In the genomic region with DNA sequence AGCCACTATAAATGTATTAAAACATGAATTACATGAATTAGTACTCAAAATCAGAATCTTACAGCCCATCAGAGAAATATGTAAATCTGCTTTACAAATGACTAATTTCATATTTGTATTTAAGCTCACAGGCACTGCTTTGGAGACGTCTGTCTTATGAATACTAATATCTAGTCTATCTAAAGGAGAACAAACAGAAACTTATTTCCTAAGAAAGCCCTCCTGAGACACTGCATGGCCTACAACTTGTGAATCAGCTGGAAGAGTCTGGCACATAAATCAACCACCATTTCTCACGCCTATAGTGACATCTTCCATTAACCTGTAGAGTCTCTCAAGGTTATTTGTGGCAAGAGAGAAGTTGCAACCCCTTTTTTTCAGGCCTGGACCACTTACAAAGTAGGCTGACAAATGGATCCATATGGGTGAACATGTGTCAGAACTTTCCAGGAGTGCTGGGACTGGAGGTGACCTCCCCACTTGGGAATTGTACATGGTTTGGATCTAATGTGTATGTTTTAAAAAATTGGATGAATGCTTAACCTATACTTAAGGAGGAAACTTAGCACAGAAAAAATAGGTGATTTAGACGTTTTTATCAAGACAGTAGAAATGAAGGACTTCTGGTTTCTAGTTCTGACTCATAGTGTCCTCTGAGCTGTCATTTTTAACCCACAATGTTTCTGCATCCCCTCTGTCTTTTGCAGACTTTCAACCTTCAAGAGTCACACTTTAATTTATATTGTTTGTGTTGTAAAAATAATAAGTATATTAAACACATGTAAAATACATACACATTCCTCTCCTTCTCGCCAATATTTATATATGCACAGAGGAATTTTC, we compare ENCODE assay signal across 13 cellular contexts.
A peak's percentile ranks its signal among the peaks of the same experiment; 100 is the strongest.
DNase-seq lines count a peak whose midpoint lies in the region; ATAC-seq and TF ChIP-seq lines count a peak whose summit lies in the region.
"Had no signal": no experiment of that assay in that cellular context is flagged by ENCODE, and none has a peak within 500 bp of the region (broad histone marks: within the 10 kb centered on the region; RNA-seq: fewer than 3 reads in every experiment).

No MANE protein-coding gene starts in this region.

- TF ChIP-seq CTCF in progenitor cell of endocrine pancreas (IDR thresholded peaks at IDR 0.05; ENCODE audit: unreplicated experiment) (no peak), right lobe of liver (IDR thresholded peaks at IDR 0.05) (no peak)

- 32% methylated on average over 3 of the region's 4 CpGs for WGBS in right lobe of liver (ENCODE audit: insufficient coverage, low coverage, low lambda C conversion rate, missing lambda C conversion rate)

- DNase-seq in SJCRH30 = peak in 1 of 2 experiments; percentile 26
- no peak for DNase-seq in progenitor cell of endocrine pancreas (ENCODE audit: low spot score, unreplicated experiment)
- DNase-seq in right lobe of liver = no peak
- no peak for DNase-seq in activated CD8-positive, alpha-beta memory T cell treated with anti-CD3 and anti-CD28 coated beads, Interleukin-2, amount 50 U/mL, for 4 hours
- no peak for DNase-seq in mucosa of gallbladder (ENCODE audit: low spot score)
- DNase-seq: activated CD4-positive, alpha-beta T cell treated with anti-CD3 and anti-CD28 coated beads for 4 hours; CD4-positive, CD25-positive, alpha-beta regulatory T cell; IMR-90; Right ventricle myocardium superior had no signal

- no peak overlapping the region for H3K4me3 Mint-ChIP-seq in progenitor cell of endocrine pancreas (ENCODE audit: low read depth)
- H3K4me3 Mint-ChIP-seq: CD4-positive, CD25-positive, alpha-beta regulatory T cell had no signal

- no peaks in the 10 kb centered on the region for H3K36me3 Mint-ChIP-seq in progenitor cell of endocrine pancreas (ENCODE audit: insufficient read depth)
- H3K36me3 Mint-ChIP-seq: activated naive CD4-positive, alpha-beta T cell treated with anti-CD3 and anti-CD28 coated beads, Interleukin-2, amount 50 U/mL, for 72 hours; CD4-positive, CD25-positive, alpha-beta regulatory T cell had no signal

- no peaks in the 10 kb centered on the region for H3K27me3 Mint-ChIP-seq in progenitor cell of endocrine pancreas
- H3K27me3 Mint-ChIP-seq: CD4-positive, CD25-positive, alpha-beta regulatory T cell had no signal

- H3K9me3 ChIP-seq in SJCRH30 (replicated peaks) = peaks cover 3% of the 10 kb centered on the region; the same call in 1 of the 2 replicates
- no peaks in the 10 kb centered on the region for H3K9me3 ChIP-seq in right lobe of liver

- peak; percentile 82 for ATAC-seq in GM18519 (IDR thresholded peaks at IDR 0.05; ENCODE audit: low FRiP score, unreplicated experiment)
- peak; percentile 84 for ATAC-seq in GM21367 (IDR thresholded peaks at IDR 0.05; ENCODE audit: unreplicated experiment)
- peak; percentile 82 for ATAC-seq in HG02981 (IDR thresholded peaks at IDR 0.05; ENCODE audit: unreplicated experiment)
- ATAC-seq in right lobe of liver = no peak
- ATAC-seq: activated naive CD4-positive, alpha-beta T cell treated with anti-CD3 and anti-CD28 coated beads, Interleukin-2, amount 50 U/mL, for 72 hours had no signal

- H3K4me1 ChIP-seq in SJCRH30 (peaks cover 29% of the 10 kb centered on the region), right lobe of liver (no peaks in the 10 kb centered on the region)

- peak overlapping the region; percentile 63 for H3K27ac ChIP-seq in SJCRH30
- no peak overlapping the region for H3K27ac ChIP-seq in right lobe of liver

- H3K4me3 ChIP-seq in SJCRH30 (no peak overlapping the region), right lobe of liver (no peak overlapping the region)

- H3K36me3 ChIP-seq in SJCRH30 = no peaks in the 10 kb centered on the region
- H3K36me3 ChIP-seq in right lobe of liver = no peaks in the 10 kb centered on the region

- peaks cover 8% of the 10 kb centered on the region for H3K9me3 Mint-ChIP-seq in progenitor cell of endocrine pancreas (ENCODE audit: low read depth)

- H3K27me3 ChIP-seq in SJCRH30 = no peaks in the 10 kb centered on the region
- H3K27me3 ChIP-seq in right lobe of liver = no peaks in the 10 kb centered on the region

- H3K27ac Mint-ChIP-seq in progenitor cell of endocrine pancreas = no peak overlapping the region
- H3K27ac Mint-ChIP-seq: activated naive CD4-positive, alpha-beta T cell treated with anti-CD3 and anti-CD28 coated beads, Interleukin-2, amount 50 U/mL, for 72 hours; CD4-positive, CD25-positive, alpha-beta regulatory T cell had no signal

- intact Hi-C loops in right lobe of liver (cut with DNase I) = no loop called here

- H3K4me1 Mint-ChIP-seq in progenitor cell of endocrine pancreas (ENCODE audit: low read depth) = no peaks in the 10 kb centered on the region
- H3K4me1 Mint-ChIP-seq: CD4-positive, CD25-positive, alpha-beta regulatory T cell had no signal

- TF ChIP-seq POLR2A in right lobe of liver (IDR thresholded peaks at IDR 0.05) = no peak

Comparison
In these comparisons a context has a peak if more than half of its experiments do, and no peak if none do; other contexts are left out.
1. ATAC-seq: peak in GM18519 (single experiment), GM21367 (single experiment) and HG02981 (single experiment); none in right lobe of liver (0 of 4).